Comparison of ENCODE assay signal across 8 cellular contexts in genomic region chr22:26672590-26673468, GRCh38. TPM values are rescaled to one million over a fixed set of nuclear protein-coding genes. Genes with fewer than 3 reads are reported as not detected.
DNase-seq lines count a peak whose midpoint lies in the region; ATAC-seq and TF ChIP-seq lines count a peak whose summit lies in the region.

No MANE protein-coding gene starts in this region.

- H3K4me3 Mint-ChIP-seq in T-cell (peak overlapping the region; percentile 93 to 94 (median 94)), progenitor cell of endocrine pancreas (ENCODE audit: low read depth) (peak overlapping the region; percentile 87)

- peak overlapping the region; percentile 96 for H3K27ac ChIP-seq in left ventricle myocardium inferior (replicated peaks)

- H3K27ac Mint-ChIP-seq in T-cell (peak overlapping the region; percentile 97 to 99), progenitor cell of endocrine pancreas (peak overlapping the region; percentile 96)

- no peaks in the 10 kb centered on the region for H3K27me3 Mint-ChIP-seq in T-cell
- H3K27me3 Mint-ChIP-seq in progenitor cell of endocrine pancreas, result peaks cover 14% of the 10 kb centered on the region

- H3K36me3 Mint-ChIP-seq in T-cell (peaks cover 10% of the 10 kb centered on the region), progenitor cell of endocrine pancreas (ENCODE audit: insufficient read depth) (no peaks in the 10 kb centered on the region)

- POLR2A ChIA-PET in T-cell (lab: Charles Lee), result interaction anchor here in 1 of 2 donors (1.0 kb wide), 1 partner anchor 189 kb away, joined by 4 read pairs; the partner anchor contains the start of genes HPS4 and SRRD

- peaks cover 76 to 88% (median 88%) of the 10 kb centered on the region in 3 donors for H3K4me1 Mint-ChIP-seq in T-cell
- peaks cover 11% of the 10 kb centered on the region for H3K4me1 Mint-ChIP-seq in progenitor cell of endocrine pancreas (ENCODE audit: low read depth)

- H3K4me1 ChIP-seq in left ventricle myocardium inferior, result peaks cover 40% of the 10 kb centered on the region

- H3K27me3 ChIP-seq in left ventricle myocardium inferior (ENCODE audit: low read depth), result peaks cover 5% of the 10 kb centered on the region

- H3K9me3 Mint-ChIP-seq in T-cell (no peaks in the 10 kb centered on the region), progenitor cell of endocrine pancreas (ENCODE audit: low read depth) (peaks cover 7% of the 10 kb centered on the region)

- no peaks in the 10 kb centered on the region for H3K9me3 ChIP-seq in left ventricle myocardium inferior (replicated peaks)

- TF ChIP-seq CTCF in GM12874 (IDR thresholded peaks at IDR 0.05; ENCODE audit: insufficient read depth, low read depth, low read length), result peak; percentile 22; the same call in 1 of the 2 replicates
- TF ChIP-seq CTCF in left ventricle myocardium inferior (IDR thresholded peaks at IDR 0.05; ENCODE audit: borderline replicate concordance), result peak; percentile 71
- peak; percentile 53 for TF ChIP-seq CTCF in progenitor cell of endocrine pancreas (IDR thresholded peaks at IDR 0.05; ENCODE audit: unreplicated experiment)

- H3K36me3 ChIP-seq in left ventricle myocardium inferior, result no peaks in the 10 kb centered on the region

- DNase-seq in NCI-H1436 (lab: John Stamatoyannopoulos, UW) (peak; percentile 95), T-cell (peak; percentile 86 to 95 (median 90)), amniotic epithelial cell (ENCODE audit: low read depth) (peak; percentile 96), left ventricle myocardium inferior (peak; percentile 91), progenitor cell of endocrine pancreas (ENCODE audit: low spot score, unreplicated experiment) (peak; percentile 58), ureter (ENCODE audit: low spot score) (peak; percentile 96)

- ATAC-seq in HG02678 (IDR thresholded peaks at IDR 0.05; ENCODE audit: unreplicated experiment) (peak; percentile 73), T-cell (replicated peaks in 1 of 4) (peak; percentile 74 to 79 (median 78))

- intact Hi-C loops in left ventricle myocardium inferior (cut with micrococcal nuclease), result no loop called here

- H3K4me3 ChIP-seq in left ventricle myocardium inferior, result peak overlapping the region; percentile 81

- CTCF ChIA-PET in T-cell (lab: Charles Lee), result interaction anchor here (0.6 to 2.6 kb wide), 5 partner anchors 15 to 250 kb away, joined by 3 to 15 read pairs (median 3); partner anchors contain the start of genes HPS4 (in 1 of the 2), MIAT (in 1 of the 2) and SRRD (in 1 of the 2)

RNA-seq across cellular contexts. Expression of gene MIAT, which starts 15.4 kb away (rescaled TPM):
- 100 to 1,000 TPM in 3 of 5 donors, 10 to 100 TPM in 2; 45.8 to 237 (median 207) TPM for total RNA-seq in T-cell
- total RNA-seq in left ventricle myocardium inferior, result 0.66 TPM
- total RNA-seq in progenitor cell of endocrine pancreas, result 1.3 and 1.4 TPM in 2 replicates
- total RNA-seq in ureter, result 4.7 TPM

RNA-seq across cellular contexts. Expression of gene CRYBA4, which starts 51.1 kb away (rescaled TPM):
- total RNA-seq in T-cell (not detected), left ventricle myocardium inferior (not detected), progenitor cell of endocrine pancreas (not detected in 2 replicates), ureter (1.1 TPM)

RNA-seq across cellular contexts. Expression of gene CRYBB1, which starts 55.0 kb away (rescaled TPM):
- total RNA-seq in T-cell (not detected), left ventricle myocardium inferior (0.66 TPM), progenitor cell of endocrine pancreas (not detected in 2 replicates), ureter (not detected)

Comparison
In these comparisons a context has a peak if more than half of its experiments do, and no peak if none do; other contexts are left out.
1. Peak in every context shown above with its lines: DNase-seq, ATAC-seq, H3K4me3 ChIP-seq and H3K27ac ChIP-seq.